ENCODE assay signal across 2 cellular contexts in genomic region chr2:233052517-233052916, GRCh38. TPM values are rescaled to one million over a fixed set of nuclear protein-coding genes. Genes with fewer than 3 reads are reported as not detected.
"Had no signal": no experiment of that assay in that cellular context is flagged by ENCODE, and none has a peak within 500 bp of the region (broad histone marks: within the 10 kb centered on the region; RNA-seq: fewer than 3 reads in every experiment).

No MANE protein-coding gene starts in this region.

RNA-seq across cellular contexts. Expression of gene NEU2, which starts 20.0 kb away (rescaled TPM):
- total RNA-seq: Right ventricle myocardium superior, SJSA1 had no signal

RNA-seq across cellular contexts. Expression of gene NGEF, which starts 39.5 kb away (rescaled TPM):
- total RNA-seq: Right ventricle myocardium superior had no signal
